ENCODE assay signal across 21 cellular contexts in genomic region chr6:24680582-24680981, GRCh38. TPM values are rescaled to one million over a fixed set of nuclear protein-coding genes. Genes with fewer than 3 reads are reported as not detected.
A peak's percentile ranks its signal among the peaks of the same experiment; 100 is the strongest.
DNase-seq lines count a peak whose midpoint lies in the region; ATAC-seq and TF ChIP-seq lines count a peak whose summit lies in the region.
"Had no signal": no experiment of that assay in that cellular context is flagged by ENCODE, and none has a peak within 500 bp of the region (broad histone marks: within the 10 kb centered on the region; RNA-seq: fewer than 3 reads in every experiment).

No MANE protein-coding gene starts in this region.

- 54 to 64% methylated on average over 7 of the region's 7 CpGs for WGBS in lung, 2 donors

- H3K9me3 Mint-ChIP-seq in activated T-cell treated with anti-CD3 and anti-CD28 coated beads, Interleukin-2, amount 50 U/mL, for 72 hours, result no peaks in the 10 kb centered on the region
- no peaks in the 10 kb centered on the region for H3K9me3 Mint-ChIP-seq in stimulated activated memory B cell treated with anti-CD40 and anti-IgM and Interleukin-4, amounts not matched to agents 10 μg/mL and 1 μg/mL and 100 μg/mL, for 72 hours
- H3K9me3 Mint-ChIP-seq: CD4-positive, CD25-positive, alpha-beta regulatory T cell; CD8-positive, alpha-beta memory T cell had no signal

- no peaks in the 10 kb centered on the region for H3K4me1 Mint-ChIP-seq in activated T-cell treated with anti-CD3 and anti-CD28 coated beads, Interleukin-2, amount 50 U/mL, for 72 hours (ENCODE audit: low read depth)
- H3K4me1 Mint-ChIP-seq in stimulated activated memory B cell treated with anti-CD40 and anti-IgM and Interleukin-4, amounts not matched to agents 10 μg/mL and 1 μg/mL and 100 μg/mL, for 72 hours, result peaks cover 8% of the 10 kb centered on the region
- H3K4me1 Mint-ChIP-seq: CD8-positive, alpha-beta memory T cell had no signal

- TF ChIP-seq CTCF in epithelial cell of esophagus (IDR thresholded peaks at IDR 0.05; ENCODE audit: insufficient read depth, low read depth, low read length, missing control alignments) (no peak), lung (IDR thresholded peaks at IDR 0.05; ENCODE audit: control extremely low read depth, extremely low read depth) (no peak), upper lobe of right lung (IDR thresholded peaks at IDR 0.05) (no peak)

- H3K4me3 Mint-ChIP-seq in activated T-cell treated with anti-CD3 and anti-CD28 coated beads, Interleukin-2, amount 50 U/mL, for 72 hours, result no peak overlapping the region
- H3K4me3 Mint-ChIP-seq in stimulated activated memory B cell treated with anti-CD40 and anti-IgM and Interleukin-4, amounts not matched to agents 10 μg/mL and 1 μg/mL and 100 μg/mL, for 72 hours, result no peak overlapping the region
- H3K4me3 Mint-ChIP-seq: CD4-positive, CD25-positive, alpha-beta regulatory T cell; CD8-positive, alpha-beta memory T cell had no signal

- H3K36me3 ChIP-seq in lung (ENCODE audit: control insufficient read depth in 2 of 2, insufficient read depth in 2 of 2, low read length in 2 of 2), result peaks cover 0 to under 1% of the 10 kb centered on the region in 2 donors
- no peaks in the 10 kb centered on the region for H3K36me3 ChIP-seq in upper lobe of right lung
- H3K36me3 ChIP-seq: BE2C had no signal

- H3K4me3 ChIP-seq in epithelial cell of esophagus (ENCODE audit: low read length), result no peak overlapping the region
- no peak overlapping the region for H3K4me3 ChIP-seq in lung
- H3K4me3 ChIP-seq in upper lobe of right lung, result no peak overlapping the region
- H3K4me3 ChIP-seq: GM12878, GM23248 had no signal

- no peak overlapping the region for H3K27ac Mint-ChIP-seq in activated T-cell treated with anti-CD3 and anti-CD28 coated beads, Interleukin-2, amount 50 U/mL, for 72 hours
- no peak overlapping the region for H3K27ac Mint-ChIP-seq in stimulated activated memory B cell treated with anti-CD40 and anti-IgM and Interleukin-4, amounts not matched to agents 10 μg/mL and 1 μg/mL and 100 μg/mL, for 72 hours
- H3K27ac Mint-ChIP-seq: CD4-positive, CD25-positive, alpha-beta regulatory T cell; CD8-positive, alpha-beta memory T cell had no signal

- intact Hi-C loops in upper lobe of right lung (cut with DNase I), result no loop called here

- peaks cover 0 to 3% of the 10 kb centered on the region in 2 donors for H3K4me1 ChIP-seq in lung (ENCODE audit: control insufficient read depth in 2 of 2, insufficient read depth in 2 of 2, low read length in 2 of 2)
- H3K4me1 ChIP-seq in upper lobe of right lung, result no peaks in the 10 kb centered on the region
- H3K4me1 ChIP-seq: BE2C had no signal

- H3K9me3 ChIP-seq in lung (ENCODE audit: control insufficient read depth in 2 of 2, insufficient read depth in 1 of 2, low read length in 1 of 2), result no peaks in the 10 kb centered on the region
- H3K9me3 ChIP-seq in upper lobe of right lung, result no peaks in the 10 kb centered on the region
- H3K9me3 ChIP-seq: BE2C had no signal

- ATAC-seq in lung (ENCODE audit: insufficient read depth, low FRiP score) (no peak), upper lobe of right lung (peak; percentile 77)
- no peak for ATAC-seq in activated T-cell treated with anti-CD3 and anti-CD28 coated beads, Interleukin-2, amount 50 U/mL, for 72 hours (replicated peaks in 1 of 2)
- ATAC-seq in stimulated activated memory B cell treated with anti-CD40 and anti-IgM and Interleukin-4, amounts not matched to agents 10 μg/mL and 1 μg/mL and 100 μg/mL, for 72 hours, result no peak
- ATAC-seq: GM12878 had no signal

- H3K27me3 ChIP-seq in lung (ENCODE audit: control insufficient read depth, insufficient read depth) (no peaks in the 10 kb centered on the region), upper lobe of right lung (no peaks in the 10 kb centered on the region)
- H3K27me3 ChIP-seq: BE2C had no signal

- H3K27ac ChIP-seq in lung (ENCODE audit: low read depth in 1 of 2, low read length in 1 of 2) (peak overlapping the region in 1 of 2 donors; percentile 56), upper lobe of right lung (peak overlapping the region; percentile 60)
- H3K27ac ChIP-seq: GM23248 had no signal

- DNase-seq in NCI-H526 treated with DMSO at 0.1 percent for 48 hours (lab: John Stamatoyannopoulos, UW), result peak; percentile 28
- DNase-seq in epithelial cell of esophagus (ENCODE audit: low read depth), result peak; percentile 39
- DNase-seq in lung (ENCODE audit: low spot score), result peak; percentile 31
- no peak for DNase-seq in upper lobe of right lung
- DNase-seq in activated T-cell treated with anti-CD3 and anti-CD28 coated beads, Interleukin-2, amount 50 U/mL, for 72 hours, result no peak
- DNase-seq in NCI-H2081 (lab: John Stamatoyannopoulos, UW), result no peak
- DNase-seq: ACHN; BE2C; C1 segment of cervical spinal cord; CD4-positive, CD25-positive, alpha-beta regulatory T cell; CD8-positive, alpha-beta memory T cell; COR-L47; DMS 273 treated with DMSO at 0.1 percent for 48 hours; DMS53; DND-41; EL; GM23248; HCEC 1CT; IMR-90 had no signal

- no peaks in the 10 kb centered on the region for H3K27me3 Mint-ChIP-seq in activated T-cell treated with anti-CD3 and anti-CD28 coated beads, Interleukin-2, amount 50 U/mL, for 72 hours (ENCODE audit: low read depth)
- no peaks in the 10 kb centered on the region for H3K27me3 Mint-ChIP-seq in stimulated activated memory B cell treated with anti-CD40 and anti-IgM and Interleukin-4, amounts not matched to agents 10 μg/mL and 1 μg/mL and 100 μg/mL, for 72 hours
- H3K27me3 Mint-ChIP-seq: CD4-positive, CD25-positive, alpha-beta regulatory T cell; CD8-positive, alpha-beta memory T cell had no signal

- peaks cover 0 to 2% of the 10 kb centered on the region in 2 donors for H3K36me3 Mint-ChIP-seq in activated T-cell treated with anti-CD3 and anti-CD28 coated beads, Interleukin-2, amount 50 U/mL, for 72 hours (ENCODE audit: insufficient read depth in 2 of 2)
- peaks cover 13% of the 10 kb centered on the region for H3K36me3 Mint-ChIP-seq in stimulated activated memory B cell treated with anti-CD40 and anti-IgM and Interleukin-4, amounts not matched to agents 10 μg/mL and 1 μg/mL and 100 μg/mL, for 72 hours

RNA-seq across cellular contexts. Expression of gene ACOT13, which starts 13.7 kb away (rescaled TPM):
- total RNA-seq in lung (10 to 100 TPM in 1 of 2 donors, 1 to 10 TPM in 1; 4.7 to 14.1 TPM), upper lobe of right lung (28.1 TPM)
- 10 to 100 TPM; 14.6 to 59.3 TPM for polyA plus RNA-seq in lung
- 10 to 100 TPM; 26.5 to 26.9 TPM for total RNA-seq in activated T-cell treated with anti-CD3 and anti-CD28 coated beads, Interleukin-2, amount 50 U/mL, for 72 hours

RNA-seq across cellular contexts. Expression of gene TDP2, which starts 13.9 kb away (rescaled TPM):
- total RNA-seq in lung, result 10 to 100 TPM; 36.8 to 56.8 TPM
- polyA plus RNA-seq in lung, result 10 to 100 TPM; 40.7 to 42.9 TPM
- total RNA-seq in upper lobe of right lung, result 42.3 TPM
- 10 to 100 TPM; 58.3 to 62.9 TPM for total RNA-seq in activated T-cell treated with anti-CD3 and anti-CD28 coated beads, Interleukin-2, amount 50 U/mL, for 72 hours

RNA-seq across cellular contexts. Expression of gene KIAA0319, which starts 34.6 kb away (rescaled TPM):
- 1 to 10 TPM; 1.1 to 2.9 TPM for total RNA-seq in lung
- under 1 TPM; 0.38 to 0.59 TPM for polyA plus RNA-seq in lung
- 1.1 TPM for total RNA-seq in upper lobe of right lung
- under 1 TPM; 0.14 TPM for total RNA-seq in activated T-cell treated with anti-CD3 and anti-CD28 coated beads, Interleukin-2, amount 50 U/mL, for 72 hours
- total RNA-seq: CD4-positive, CD25-positive, alpha-beta regulatory T cell; GM23248; IMR-90 had no signal
- polyA plus RNA-seq: CD8-positive, alpha-beta memory T cell; IMR-90 had no signal

RNA-seq across cellular contexts. Expression of gene C6orf62, which starts 38.4 kb away (rescaled TPM):
- total RNA-seq in lung (100 to 1,000 TPM in 1 of 2 donors, 10 to 100 TPM in 1; 71.8 to 123 TPM), upper lobe of right lung (120 TPM)
- 10 to 100 TPM; 79.3 to 80.9 TPM for polyA plus RNA-seq in lung
- 100 to 1,000 TPM; 181 to 194 TPM for total RNA-seq in activated T-cell treated with anti-CD3 and anti-CD28 coated beads, Interleukin-2, amount 50 U/mL, for 72 hours

Comparison
In these comparisons a context has a peak if more than half of its experiments do, and no peak if none do; other contexts are left out.
1. DNase-seq: peak in NCI-H526 treated with DMSO at 0.1 percent for 48 hours (single experiment), epithelial cell of esophagus (single experiment) and lung (single experiment); none in upper lobe of right lung (single experiment), activated T-cell treated with anti-CD3 and anti-CD28 coated beads, Interleukin-2, amount 50 U/mL, for 72 hours (0 of 2) and NCI-H2081 (0 of 2).